In the genomic region with DNA sequence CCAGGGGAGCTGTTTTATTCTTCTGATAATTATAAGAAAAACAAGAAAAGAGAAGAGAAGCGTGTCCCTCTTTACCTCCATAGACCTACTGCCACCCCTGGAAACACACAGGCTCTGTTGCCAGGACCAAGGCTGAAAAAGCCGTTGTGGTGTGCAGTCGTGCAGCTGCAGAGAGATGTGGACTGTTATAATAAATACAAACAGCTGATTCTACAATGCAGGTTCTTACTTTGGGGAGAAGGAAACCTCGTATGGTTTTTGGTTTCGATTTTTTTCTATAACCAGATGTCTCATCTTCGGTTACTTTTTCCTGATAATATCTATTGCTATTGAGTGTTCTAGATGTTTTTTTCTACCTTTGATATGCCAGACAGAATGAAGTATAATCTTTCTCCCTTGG, we compare ENCODE assay signal across 8 cellular contexts. TPM values are rescaled to one million over a fixed set of nuclear protein-coding genes. Genes with fewer than 3 reads are reported as not detected.
DNase-seq lines count a peak whose midpoint lies in the region; ATAC-seq and TF ChIP-seq lines count a peak whose summit lies in the region.
"Had no signal": no experiment of that assay in that cellular context is flagged by ENCODE, and none has a peak within 500 bp of the region (broad histone marks: within the 10 kb centered on the region; RNA-seq: fewer than 3 reads in every experiment).

No MANE protein-coding gene starts in this region.

- H3K36me3 Mint-ChIP-seq in activated B cell treated with CpG ODN at 0.5 μM for 24 hours (ENCODE audit: low read depth): no peaks in the 10 kb centered on the region
- H3K36me3 Mint-ChIP-seq in naive thymus-derived CD4-positive, alpha-beta T cell: peaks cover 11 to 38% (median 28%) of the 10 kb centered on the region in 5 donors

- CTCF ChIA-PET in activated B cell treated with CpG ODN at 0.5 μM for 24 hours (lab: Charles Lee): interaction anchor here (1.3 kb wide), 1 partner anchor 27 kb away, joined by 4 read pairs; no protein-coding TSS in a partner anchor
- CTCF ChIA-PET in naive thymus-derived CD4-positive, alpha-beta T cell (lab: Charles Lee): interaction anchor here (0.6 to 13.0 kb wide), 10 partner anchors 6 to 94 kb away, joined by 3 to 168 read pairs (median 10); a partner anchor contains a TSS

- intact Hi-C loops in activated B cell treated with CpG ODN at 0.5 μM for 24 hours (cut with micrococcal nuclease) (no loop called here), lower lobe of right lung (cut with DNase I) (no loop called here)
- intact Hi-C loops in naive thymus-derived CD4-positive, alpha-beta T cell (cut with micrococcal nuclease): loop anchor here (1.0 to 5.0 kb wide), 4 partner anchors 14 to 1486 kb away; a partner anchor contains a TSS

- H3K4me1 Mint-ChIP-seq in activated B cell treated with CpG ODN at 0.5 μM for 24 hours: peaks cover 35% of the 10 kb centered on the region
- H3K4me1 Mint-ChIP-seq in naive thymus-derived CD4-positive, alpha-beta T cell: peaks cover 63 to 99% (median 93%) of the 10 kb centered on the region in 7 donors

- no peaks in the 10 kb centered on the region for H3K9me3 Mint-ChIP-seq in activated B cell treated with CpG ODN at 0.5 μM for 24 hours
- H3K9me3 Mint-ChIP-seq in naive thymus-derived CD4-positive, alpha-beta T cell: no peaks in the 10 kb centered on the region

- POLR2A ChIA-PET in activated B cell treated with CpG ODN at 0.5 μM for 24 hours (lab: Charles Lee): no interaction called here
- POLR2A ChIA-PET in naive thymus-derived CD4-positive, alpha-beta T cell (lab: Charles Lee): interaction anchor here (0.7 to 22.3 kb wide), 10 partner anchors 9 to 1461 kb away, joined by 3 to 679 read pairs (median 6); no protein-coding TSS in a partner anchor

- H3K27ac ChIP-seq in naive thymus-derived CD4-positive, alpha-beta T cell (ENCODE audit: low read depth, low read length): peak overlapping the region; percentile 73
- no peak overlapping the region for H3K27ac ChIP-seq in lower lobe of right lung

- no peak overlapping the region for H3K4me3 Mint-ChIP-seq in activated B cell treated with CpG ODN at 0.5 μM for 24 hours
- H3K4me3 Mint-ChIP-seq in naive thymus-derived CD4-positive, alpha-beta T cell: peak overlapping the region; percentile 78 to 98 (median 88)

- H3K27me3 Mint-ChIP-seq in activated B cell treated with CpG ODN at 0.5 μM for 24 hours: peaks cover 6% of the 10 kb centered on the region
- no peaks in the 10 kb centered on the region for H3K27me3 Mint-ChIP-seq in naive thymus-derived CD4-positive, alpha-beta T cell

- peak overlapping the region; percentile 25 for H3K27ac Mint-ChIP-seq in activated B cell treated with CpG ODN at 0.5 μM for 24 hours
- H3K27ac Mint-ChIP-seq in naive thymus-derived CD4-positive, alpha-beta T cell: peak overlapping the region; percentile 92 to 99 (median 98)

- H3K36me3 ChIP-seq in naive thymus-derived CD4-positive, alpha-beta T cell (ENCODE audit: control insufficient read depth in 2 of 3, insufficient read depth in 3 of 3, low read length in 3 of 3): peaks cover 0 to 7% (median 0%) of the 10 kb centered on the region in 3 experiments
- H3K36me3 ChIP-seq in lower lobe of right lung: no peaks in the 10 kb centered on the region

- no peak for DNase-seq in activated B cell treated with CpG ODN at 0.5 μM for 24 hours
- DNase-seq in naive thymus-derived CD4-positive, alpha-beta T cell: peak in 4 of 9 donors; percentile 41 to 60 (median 54)
- no peak for DNase-seq in lower lobe of right lung
- no peak for DNase-seq in NCI-H446 (lab: John Stamatoyannopoulos, UW)
- no peak for DNase-seq in DMS79 treated with DMSO at 0.1 percent for 48 hours (lab: John Stamatoyannopoulos, UW)

- peak; percentile 47 for ATAC-seq in GM19043 (IDR thresholded peaks at IDR 0.05; ENCODE audit: low read depth, unreplicated experiment)
- ATAC-seq in HG02759 (IDR thresholded peaks at IDR 0.05; ENCODE audit: unreplicated experiment): peak; percentile 63
- no peak for ATAC-seq in activated B cell treated with CpG ODN at 0.5 μM for 24 hours (ENCODE audit: low read depth)
- peak; percentile 35 for ATAC-seq in naive thymus-derived CD4-positive, alpha-beta T cell
- ATAC-seq in lower lobe of right lung: no peak

- peaks cover 80 to 87% of the 10 kb centered on the region in 2 donors for H3K4me1 ChIP-seq in naive thymus-derived CD4-positive, alpha-beta T cell (ENCODE audit: control insufficient read depth in 2 of 2, insufficient read depth in 2 of 2, low read length in 2 of 2)
- H3K4me1 ChIP-seq in lower lobe of right lung: peaks cover 26% of the 10 kb centered on the region

- no peaks in the 10 kb centered on the region for H3K9me3 ChIP-seq in naive thymus-derived CD4-positive, alpha-beta T cell (ENCODE audit: control insufficient read depth in 2 of 3, low read length in 3 of 3)
- H3K9me3 ChIP-seq in lower lobe of right lung: no peaks in the 10 kb centered on the region

- no peaks in the 10 kb centered on the region for H3K27me3 ChIP-seq in naive thymus-derived CD4-positive, alpha-beta T cell (ENCODE audit: control insufficient read depth in 2 of 2, insufficient read depth in 2 of 2, low read length in 2 of 2)
- no peaks in the 10 kb centered on the region for H3K27me3 ChIP-seq in lower lobe of right lung (ENCODE audit: low read depth)

- TF ChIP-seq CTCF in activated B cell treated with CpG ODN at 0.5 μM for 24 hours (IDR thresholded peaks at IDR 0.05) (no peak), lower lobe of right lung (IDR thresholded peaks at IDR 0.05) (no peak)

- H3K4me3 ChIP-seq in naive thymus-derived CD4-positive, alpha-beta T cell (ENCODE audit: low read length): peak overlapping the region; percentile 32
- no peak overlapping the region for H3K4me3 ChIP-seq in lower lobe of right lung

RNA-seq across cellular contexts. Expression of a gene that starts 28.1 kb away (rescaled TPM):
- total RNA-seq in activated B cell treated with CpG ODN at 0.5 μM for 24 hours (0.55 and 0.56 TPM in 2 replicates), lower lobe of right lung (51.0 TPM)
- 100 to 1,000 TPM; 310 to 701 (median 497) TPM for total RNA-seq in naive thymus-derived CD4-positive, alpha-beta T cell
- 100 to 1,000 TPM; 342 to 488 TPM for polyA plus RNA-seq in naive thymus-derived CD4-positive, alpha-beta T cell
- total RNA-seq: H1 had no signal
- polyA plus RNA-seq: H1 had no signal

Comparison
In these comparisons a context has a peak if more than half of its experiments do, and no peak if none do; other contexts are left out.
1. ATAC-seq: peak in GM19043 (single experiment), HG02759 (single experiment) and naive thymus-derived CD4-positive, alpha-beta T cell (single experiment); none in activated B cell treated with CpG ODN at 0.5 μM for 24 hours (single experiment) and lower lobe of right lung (0 of 2).
2. RNA of a gene that starts 28.1 kb away (total RNA-seq): 310 to 701 TPM in naive thymus-derived CD4-positive, alpha-beta T cell and 51.0 TPM in lower lobe of right lung (single experiment); 0.55 to 0.56 TPM in activated B cell treated with CpG ODN at 0.5 μM for 24 hours; every median in the first group is over 10 times any median in the second.
3. intact Hi-C loops: an anchor here in naive thymus-derived CD4-positive, alpha-beta T cell (1.0 to 5.0 kb wide); none called in activated B cell treated with CpG ODN at 0.5 μM for 24 hours and lower lobe of right lung.